22 cellular contexts compared by ENCODE assay signal in genomic region chr6:169890049-169890448, GRCh38.
DNase-seq lines count a peak whose midpoint lies in the region; ATAC-seq and TF ChIP-seq lines count a peak whose summit lies in the region.
"Had no signal": no experiment of that assay in that cellular context is flagged by ENCODE, and none has a peak within 500 bp of the region (broad histone marks: within the 10 kb centered on the region; RNA-seq: fewer than 3 reads in every experiment).

No MANE protein-coding gene starts in this region.

- H3K27me3 Mint-ChIP-seq in nephron progenitor cell (ENCODE audit: low read depth, poor library complexity) = peaks cover 34% of the 10 kb centered on the region

- DNase-seq in NCI-H510A treated with DMSO at 0.1 percent for 48 hours (lab: John Stamatoyannopoulos, UW) (peak; percentile 2), NCI-H510A (lab: John Stamatoyannopoulos, UW) (no peak), DMS53 treated with DMSO at 0.1 percent for 48 hours (lab: John Stamatoyannopoulos, UW; ENCODE audit: unreplicated experiment) (peak; percentile 24), nephron progenitor cell (peak; percentile 30), NCI-H2196 treated with DMSO at 0.1 percent for 48 hours (lab: John Stamatoyannopoulos, UW; ENCODE audit: unreplicated experiment) (no peak), NCI-H187 (lab: John Stamatoyannopoulos, UW) (no peak)
- DNase-seq: Caco-2; GF-D8; GM23248; HCEC 1CT; Kasumi-1; MM.1S; NCI-H1105; NCI-H2029 treated with DMSO at 0.1 percent for 48 hours; NCI-H2171; NCI-H446 treated with DMSO at 0.1 percent for 48 hours; NK-92 treated with Interleukin-12 subunit alpha and Interleukin-12 subunit beta, amount 100 ng/mL, for 24 hours; Right ventricle myocardium superior; T-helper 1 cell had no signal

- H3K36me3 Mint-ChIP-seq in nephron progenitor cell (ENCODE audit: low read depth) = peaks cover 9% of the 10 kb centered on the region

- peaks cover 24% of the 10 kb centered on the region for H3K9me3 Mint-ChIP-seq in nephron progenitor cell

- TF ChIP-seq CTCF in nephron progenitor cell (IDR thresholded peaks at IDR 0.05) = no peak

- no peak for ATAC-seq in SK-N-SH treated with all-trans-retinoic acid at 6 μM for 48 hours
- ATAC-seq in GM21576 (IDR thresholded peaks at IDR 0.05; ENCODE audit: unreplicated experiment) = no peak

- H3K4me3 Mint-ChIP-seq in nephron progenitor cell = peak overlapping the region; percentile 60
- H3K4me3 Mint-ChIP-seq: B cell had no signal

- peaks cover 42% of the 10 kb centered on the region for H3K4me1 Mint-ChIP-seq in nephron progenitor cell
- H3K4me1 Mint-ChIP-seq: B cell had no signal

- H3K27ac Mint-ChIP-seq in nephron progenitor cell = peak overlapping the region; percentile 92
- H3K27ac Mint-ChIP-seq: B cell had no signal

TF ChIP-seq in SK-N-SH treated with all-trans-retinoic acid at 6 μM for 48 hours, 23 proteins besides CTCF, POLR2A, EP300 and RAD21:
- TF ChIP-seq TCF4 (CRISPR knock-in tag; IDR thresholded peaks at IDR 0.05; ENCODE audit: borderline replicate concordance) = peak; percentile 63; the same call in 1 of the 2 replicates
- no peak for TF ChIP-seq ZNF70 (CRISPR knock-in tag; IDR thresholded peaks at IDR 0.05)

Comparison
In these comparisons a context has a peak if more than half of its experiments do, and no peak if none do; other contexts are left out.
1. DNase-seq: peak in NCI-H510A treated with DMSO at 0.1 percent for 48 hours (single experiment), DMS53 treated with DMSO at 0.1 percent for 48 hours (single experiment) and nephron progenitor cell (single experiment); none in NCI-H510A (single experiment), NCI-H2196 treated with DMSO at 0.1 percent for 48 hours (single experiment) and NCI-H187 (0 of 2).